Comparison of ENCODE assay signal across 11 cellular contexts in genomic region chr15:63015618-63016017, GRCh38. TPM values are rescaled to one million over a fixed set of nuclear protein-coding genes. Genes with fewer than 3 reads are reported as not detected.
A peak's percentile ranks its signal among the peaks of the same experiment; 100 is the strongest.
DNase-seq lines count a peak whose midpoint lies in the region; ATAC-seq and TF ChIP-seq lines count a peak whose summit lies in the region.
"Had no signal": no experiment of that assay in that cellular context is flagged by ENCODE, and none has a peak within 500 bp of the region (broad histone marks: within the 10 kb centered on the region; RNA-seq: fewer than 3 reads in every experiment).

No MANE protein-coding gene starts in this region.

- no peaks in the 10 kb centered on the region for H3K36me3 Mint-ChIP-seq in osteocyte (ENCODE audit: unreplicated experiment)
- H3K36me3 Mint-ChIP-seq: memory B cell had no signal

- TF ChIP-seq CTCF in osteocyte (IDR thresholded peaks at IDR 0.05): no peak

- no peaks in the 10 kb centered on the region for H3K27me3 Mint-ChIP-seq in osteocyte (ENCODE audit: unreplicated experiment)

- peak; percentile 69 for DNase-seq in Daoy (ENCODE audit: low read depth)
- DNase-seq in RKO (ENCODE audit: low spot score): peak; percentile 77
- peak; percentile 81 for DNase-seq in fibroblast of peridontal ligament (ENCODE audit: extremely low read depth)
- no peak for DNase-seq in osteocyte (ENCODE audit: extremely low spot score, unreplicated experiment)
- DNase-seq in NCI-H2227 treated with DMSO at 0.1 percent for 48 hours (lab: John Stamatoyannopoulos, UW): no peak
- no peak for DNase-seq in NCI-H526 treated with DMSO at 0.1 percent for 48 hours (lab: John Stamatoyannopoulos, UW)
- no peak for DNase-seq in OCI-M1 (lab: John Stamatoyannopoulos, UW)
- DNase-seq: NCI-H446 treated with DMSO at 0.1 percent for 48 hours; stimulated activated CD4-positive, alpha-beta T cell treated with anti-CD3 and anti-CD28 coated beads, Interleukin-1b, Interleukin-23, amount 100 ng/mL, for 48 hours had no signal

- peaks cover 72% of the 10 kb centered on the region for H3K4me1 Mint-ChIP-seq in osteocyte (ENCODE audit: unreplicated experiment)

- no peak overlapping the region for H3K4me3 Mint-ChIP-seq in osteocyte (ENCODE audit: unreplicated experiment)
- H3K4me3 Mint-ChIP-seq: memory B cell had no signal

- ATAC-seq in HG02798 (IDR thresholded peaks at IDR 0.05; ENCODE audit: poor library complexity, unreplicated experiment): no peak

- H3K9me3 Mint-ChIP-seq in osteocyte (ENCODE audit: unreplicated experiment): peaks cover 5% of the 10 kb centered on the region
- H3K9me3 Mint-ChIP-seq: memory B cell had no signal

- H3K27ac Mint-ChIP-seq in osteocyte (ENCODE audit: unreplicated experiment): peak overlapping the region; percentile 57
- H3K27ac Mint-ChIP-seq: memory B cell had no signal

RNA-seq across cellular contexts. Expression of gene TPM1, which starts 26.9 kb away (rescaled TPM):
- total RNA-seq in Daoy (2014; rRNA removed; shearing (Covaris generic)): 1,551 and 1,952 TPM in 2 replicates
- total RNA-seq in osteocyte: 1,635 and 1,747 TPM in 2 replicates

Comparison
In these comparisons a context has a peak if more than half of its experiments do, and no peak if none do; other contexts are left out.
1. DNase-seq: peak in Daoy (single experiment), RKO (single experiment) and fibroblast of peridontal ligament (single experiment); none in osteocyte (single experiment), NCI-H2227 treated with DMSO at 0.1 percent for 48 hours (single experiment), NCI-H526 treated with DMSO at 0.1 percent for 48 hours (single experiment) and OCI-M1 (single experiment).